Comparison of ENCODE assay signal across 10 cellular contexts in the genomic region with DNA sequence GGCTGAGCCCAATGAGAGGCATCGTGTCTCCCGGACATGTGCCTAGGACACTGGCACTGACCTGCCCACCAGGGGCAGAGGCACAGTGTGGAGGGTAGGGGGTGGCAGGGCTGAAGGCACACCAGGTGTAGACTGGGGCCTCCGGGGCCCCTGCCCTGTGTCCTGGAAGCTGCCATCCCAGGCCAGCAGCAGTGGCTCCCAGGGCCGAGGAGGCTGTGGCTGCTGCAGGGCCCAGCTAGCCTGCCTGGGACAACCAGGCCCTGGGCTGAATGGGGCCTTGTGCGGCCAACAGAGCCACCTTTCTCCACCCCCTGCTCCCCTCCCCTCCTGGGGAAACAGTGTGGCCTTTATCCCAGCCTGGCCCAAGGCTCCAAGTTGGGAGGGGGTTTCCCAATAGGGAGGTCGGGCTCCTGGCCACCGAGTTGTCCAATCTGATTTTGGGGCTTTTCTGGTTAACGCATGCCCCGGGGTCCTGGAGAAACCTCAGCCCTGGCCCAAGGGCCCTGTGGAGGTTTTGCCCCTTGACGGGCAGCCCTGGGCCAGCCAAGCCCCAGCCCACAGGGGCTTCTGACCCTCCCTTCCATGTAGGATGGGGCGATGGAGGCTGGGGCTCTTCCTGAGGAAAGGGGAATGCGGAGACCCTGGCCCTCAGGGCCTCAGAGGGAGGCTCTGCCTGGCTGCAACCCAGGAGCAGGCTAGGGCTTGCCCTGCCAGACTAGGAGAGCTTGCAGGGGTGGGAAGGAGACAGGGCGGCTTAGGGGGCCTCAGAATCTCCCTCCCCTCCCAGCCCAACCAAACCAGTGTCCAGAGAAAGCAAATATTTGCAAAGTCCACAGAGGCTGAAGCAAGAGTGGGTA. TPM values are rescaled to one million over a fixed set of nuclear protein-coding genes. Genes with fewer than 3 reads are reported as not detected.
DNase-seq lines count a peak whose midpoint lies in the region; ATAC-seq, FAIRE-seq and TF ChIP-seq lines count a peak whose summit lies in the region.
"Had no signal": no experiment of that assay in that cellular context is flagged by ENCODE, and none has a peak within 500 bp of the region (broad histone marks: within the 10 kb centered on the region; RNA-seq: fewer than 3 reads in every experiment).

No MANE protein-coding gene starts in this region.

- H3K27ac ChIP-seq in heart right ventricle (peak overlapping the region in 9 of 10 donors; percentile 5 to 64 (median 54)), pancreas (peak overlapping the region in 3 of 4 donors; percentile 12 to 44 (median 34)), aorta (ENCODE audit: low read depth in 1 of 2, low read length in 2 of 2) (peak overlapping the region in 1 of 2 donors; percentile 48)

- intact Hi-C loops in heart right ventricle (cut with DNase I) (loop anchor here in 9 of 10 donors (2.0 to 10.0 kb wide), 5 partner anchors 56 to 91 kb away; no protein-coding TSS in a partner anchor), pancreas (cut with DNase I) (no loop called here), aorta (cut with DNase I) (loop anchor here in 1 of 2 donors (2.0 kb wide), 1 partner anchor 89 kb away; no protein-coding TSS in a partner anchor)

- no peaks in the 10 kb centered on the region for H3K9me3 Mint-ChIP-seq in stimulated activated naive CD8-positive, alpha-beta T cell treated with anti-CD3 and anti-CD28 coated beads, Interleukin-15, amount 100 ng/mL, for 72 hours
- H3K9me3 Mint-ChIP-seq: memory B cell had no signal

- TF ChIP-seq CTCF in heart right ventricle (IDR thresholded peaks at IDR 0.05) (no peak), pancreas (IDR thresholded peaks at IDR 0.05) (no peak)

- peaks cover 45% of the 10 kb centered on the region for H3K4me1 Mint-ChIP-seq in stimulated activated naive CD8-positive, alpha-beta T cell treated with anti-CD3 and anti-CD28 coated beads, Interleukin-15, amount 100 ng/mL, for 72 hours

- H3K4me3 Mint-ChIP-seq in stimulated activated naive CD8-positive, alpha-beta T cell treated with anti-CD3 and anti-CD28 coated beads, Interleukin-15, amount 100 ng/mL, for 72 hours: no peak overlapping the region
- H3K4me3 Mint-ChIP-seq: memory B cell had no signal

- 56 to 62% methylated on average over 13 of the region's 13 CpGs for WGBS in heart right ventricle, 2 donors
- WGBS in pancreas, 2 donors: 67 to 68% methylated on average over 13 of the region's 13 CpGs
- WGBS in aorta, 2 donors: 20 to 21% methylated on average over 13 of the region's 13 CpGs

- peaks cover 0 to 35% (median 18%) of the 10 kb centered on the region in 9 donors for H3K36me3 ChIP-seq in heart right ventricle
- peaks cover 0 to 4% (median 0%) of the 10 kb centered on the region in 3 donors for H3K36me3 ChIP-seq in pancreas
- peaks cover 0 to 5% of the 10 kb centered on the region in 2 donors for H3K36me3 ChIP-seq in aorta (ENCODE audit: control insufficient read depth in 1 of 2, insufficient read depth in 2 of 2, low read length in 1 of 2)

- no peak for FAIRE-seq in pancreas (lab: Jason Lieb, UNC)

- H3K27me3 Mint-ChIP-seq in stimulated activated naive CD8-positive, alpha-beta T cell treated with anti-CD3 and anti-CD28 coated beads, Interleukin-15, amount 100 ng/mL, for 72 hours: no peaks in the 10 kb centered on the region

- no peak for DNase-seq in stimulated activated naive CD8-positive, alpha-beta T cell treated with anti-CD3 and anti-CD28 coated beads, Interleukin-15, amount 100 ng/mL, for 72 hours
- no peak for DNase-seq in stimulated activated naive CD8-positive, alpha-beta T cell treated with anti-CD3 and anti-CD28 coated beads, Interleukin-15, Interleukin-2, amounts not matched to agents 100 U/mL and 50 U/mL, for 24 hours
- DNase-seq in heart right ventricle: peak in 1 of 2 donors; percentile 20
- DNase-seq in pancreas: peak in 2 of 6 donors; percentile 22 to 70
- peak; percentile 47 to 70 for DNase-seq in aorta
- no peak for DNase-seq in DMS53 (lab: John Stamatoyannopoulos, UW)
- no peak for DNase-seq in NCI-H524 (lab: John Stamatoyannopoulos, UW)
- DNase-seq: NCI-H1417 treated with DMSO at 0.1 percent for 48 hours had no signal

- H3K4me3 ChIP-seq in heart right ventricle: peak overlapping the region in 1 of 10 donors; percentile 17
- no peak overlapping the region for H3K4me3 ChIP-seq in pancreas
- H3K4me3 ChIP-seq in aorta (ENCODE audit: low read length in 2 of 2): no peak overlapping the region

- H3K4me1 ChIP-seq in heart right ventricle (peaks cover 39 to 74% (median 54%) of the 10 kb centered on the region in 9 donors), pancreas (peaks cover 0 to 4% (median 0%) of the 10 kb centered on the region in 3 donors), aorta (ENCODE audit: control insufficient read depth in 1 of 2, insufficient read depth in 2 of 2, low read length in 2 of 2) (no peaks in the 10 kb centered on the region)

- H3K9me3 ChIP-seq in heart right ventricle (no peaks in the 10 kb centered on the region), pancreas (no peaks in the 10 kb centered on the region), aorta (ENCODE audit: control insufficient read depth, low read length) (no peaks in the 10 kb centered on the region)

- H3K27me3 ChIP-seq in heart right ventricle (peaks cover 0 to 9% (median 0%) of the 10 kb centered on the region in 7 donors), pancreas (no peaks in the 10 kb centered on the region), aorta (ENCODE audit: control insufficient read depth in 1 of 2, insufficient read depth in 2 of 2, low read length in 1 of 2) (no peaks in the 10 kb centered on the region)

- H3K27ac Mint-ChIP-seq in stimulated activated naive CD8-positive, alpha-beta T cell treated with anti-CD3 and anti-CD28 coated beads, Interleukin-15, amount 100 ng/mL, for 72 hours: peak overlapping the region; percentile 25 to 82
- H3K27ac Mint-ChIP-seq: memory B cell had no signal

- ATAC-seq in stimulated activated naive CD8-positive, alpha-beta T cell treated with anti-CD3 and anti-CD28 coated beads, Interleukin-15, amount 100 ng/mL, for 72 hours: peak; percentile 2
- ATAC-seq in stimulated activated naive CD8-positive, alpha-beta T cell treated with anti-CD3 and anti-CD28 coated beads, Interleukin-15, Interleukin-2, amounts not matched to agents 100 U/mL and 50 U/mL, for 24 hours: no peak
- ATAC-seq in heart right ventricle (peak in 5 of 8 donors; percentile 1 to 12 (median 9)), pancreas (peak in 3 of 4 donors; percentile 6 to 26 (median 8)), aorta (ENCODE audit: low FRiP score) (no peak), GM21737 (IDR thresholded peaks at IDR 0.05; ENCODE audit: unreplicated experiment) (no peak)

RNA-seq across cellular contexts. Expression of gene MTSS2, which starts 4.2 kb away (rescaled TPM):
- total RNA-seq in heart right ventricle (100 to 1,000 TPM in 2 of 10 donors, 10 to 100 TPM in 8; 39.8 to 121 (median 62.1) TPM), pancreas (10 to 100 TPM in 2 of 6 donors, 1 to 10 TPM in 4; 5.0 to 17.3 (median 8.5) TPM), aorta (10 to 100 TPM; 65.7 to 87.4 TPM)
- polyA plus RNA-seq in heart right ventricle (10 to 100 TPM; 39.0 to 39.7 TPM), pancreas (10 to 100 TPM; 34.3 to 39.1 TPM), aorta (10 to 100 TPM; 22.0 to 33.4 TPM)

RNA-seq across cellular contexts. Expression of gene IL34, which starts 35.3 kb away (rescaled TPM):
- total RNA-seq in heart right ventricle (1 to 10 TPM in 8 of 10 donors, under 1 TPM in 2; 0.37 to 4.4 (median 2.1) TPM), pancreas (1 to 10 TPM in 4 of 6 donors, under 1 TPM in 2; 0.51 to 3.9 (median 1.2) TPM), aorta (10 to 100 TPM; 14.2 to 21.9 TPM)
- polyA plus RNA-seq in heart right ventricle (1 to 10 TPM in 1 of 2 donors, under 1 TPM in 1; 0.72 to 2.7 TPM), pancreas (1 to 10 TPM; 2.6 to 2.7 TPM), aorta (10 to 100 TPM; 19.4 to 98.6 TPM)

Comparison
In these comparisons a context has a peak if more than half of its experiments do, and no peak if none do; other contexts are left out.
1. ATAC-seq: peak in stimulated activated naive CD8-positive, alpha-beta T cell treated with anti-CD3 and anti-CD28 coated beads, Interleukin-15, amount 100 ng/mL, for 72 hours (single experiment), heart right ventricle (5 of 8) and pancreas (3 of 4); none in stimulated activated naive CD8-positive, alpha-beta T cell treated with anti-CD3 and anti-CD28 coated beads, Interleukin-15, Interleukin-2, amounts not matched to agents 100 U/mL and 50 U/mL, for 24 hours (single experiment), aorta (single experiment) and GM21737 (single experiment).
2. DNase-seq: peak in aorta (2 of 2); none in stimulated activated naive CD8-positive, alpha-beta T cell treated with anti-CD3 and anti-CD28 coated beads, Interleukin-15, amount 100 ng/mL, for 72 hours (0 of 2), stimulated activated naive CD8-positive, alpha-beta T cell treated with anti-CD3 and anti-CD28 coated beads, Interleukin-15, Interleukin-2, amounts not matched to agents 100 U/mL and 50 U/mL, for 24 hours (single experiment), DMS53 (single experiment) and NCI-H524 (0 of 2).
3. intact Hi-C loops: an anchor here in heart right ventricle (2.0 to 10.0 kb wide); none called in pancreas.